Comparison of ENCODE assay signal across 2 cellular contexts in the genomic region with DNA sequence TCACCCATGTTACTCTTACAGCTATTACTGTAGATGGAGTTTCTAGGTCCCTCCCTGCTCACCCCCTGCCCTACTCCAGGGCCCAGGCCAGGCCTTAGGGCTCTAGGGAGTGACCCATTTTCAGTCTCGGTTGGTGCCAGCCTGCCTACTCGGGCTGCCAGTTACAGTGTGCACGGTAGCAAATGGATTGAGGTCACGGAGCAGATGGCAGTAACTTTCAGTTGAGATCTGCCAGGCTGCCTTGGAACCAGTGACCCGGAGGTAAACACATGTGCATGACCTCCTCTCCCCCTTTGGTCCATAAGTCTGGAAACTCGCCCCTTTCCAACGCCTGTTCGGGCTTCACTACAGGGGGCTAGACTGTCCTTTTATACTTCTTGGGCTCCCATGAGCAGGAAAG.
TF ChIP-seq lines count a peak whose summit lies in the region.

No MANE protein-coding gene starts in this region.

TF ChIP-seq in IMR-90, 13 proteins besides CTCF, POLR2A, EP300 and RAD21:
- no peak for TF ChIP-seq SMC3 (IDR thresholded peaks at IDR 0.05; ENCODE audit: low read depth, low read length)
- no peak for TF ChIP-seq BHLHE40 (IDR thresholded peaks at IDR 0.05; ENCODE audit: low read depth, low read length)
- no peak for TF ChIP-seq MXI1 (IDR thresholded peaks at IDR 0.05; ENCODE audit: borderline replicate concordance, low read depth, low read length)
- no peak for TF ChIP-seq CEBPB (IDR thresholded peaks at IDR 0.05; ENCODE audit: low read depth, low read length)
- TF ChIP-seq RCOR1 (IDR thresholded peaks at IDR 0.05; ENCODE audit: insufficient replicate concordance, low read length) = no peak
- TF ChIP-seq FOS (IDR thresholded peaks at IDR 0.05; ENCODE audit: low read depth, low read length) = no peak

TF ChIP-seq in HepG2, 621 proteins besides CTCF, POLR2A, EP300 and RAD21:
- TF ChIP-seq KIAA2018 (CRISPR knock-in tag; IDR thresholded peaks at IDR 0.05; ENCODE audit: borderline replicate concordance) (no peak), E2F5 (CRISPR knock-in tag; conservative IDR thresholded peaks at IDR 0.05) (no peak), MTF1 (CRISPR knock-in tag; IDR thresholded peaks at IDR 0.05) (no peak), XRCC5 (optimal IDR thresholded peaks at IDR 0.05; ENCODE audit: low read length) (no peak), ZFY (CRISPR knock-in tag; IDR thresholded peaks at IDR 0.05) (no peak), GABPA (IDR thresholded peaks at IDR 0.05; ENCODE audit: low read depth, low read length) (no peak), GABPA (CRISPR knock-in tag; IDR thresholded peaks at IDR 0.05; ENCODE audit: low read depth) (0 out of 2 replicates have a peak, but pooled peaks have one; percentile 12), MAFG (CRISPR knock-in tag; IDR thresholded peaks at IDR 0.05) (no peak), TARDBP (CRISPR knock-in tag; IDR thresholded peaks at IDR 0.05) (no peak)
